In genomic region chr1:99098589-99098988, GRCh38 we compare ENCODE assay signal across 5 cellular contexts.
"Had no signal": no experiment of that assay in that cellular context is flagged by ENCODE, and none has a peak within 500 bp of the region (broad histone marks: within the 10 kb centered on the region; RNA-seq: fewer than 3 reads in every experiment).

No MANE protein-coding gene starts in this region.

- FAIRE-seq: HTR-8/SVneo had no signal

- H3K27ac ChIP-seq: HL-60, KMS-11 had no signal

- H3K4me2 ChIP-seq: KMS-11 had no signal

- DNase-seq: KBM-7, KG1 had no signal

- H3K9ac ChIP-seq: KMS-11 had no signal
